In genomic region chr19:4760285-4760650, GRCh38 we compare ENCODE assay signal across 9 cellular contexts. TPM values are rescaled to one million over a fixed set of nuclear protein-coding genes. Genes with fewer than 3 reads are reported as not detected.
DNase-seq lines count a peak whose midpoint lies in the region; ATAC-seq and TF ChIP-seq lines count a peak whose summit lies in the region.
"Had no signal": no experiment of that assay in that cellular context is flagged by ENCODE, and none has a peak within 500 bp of the region (broad histone marks: within the 10 kb centered on the region; RNA-seq: fewer than 3 reads in every experiment).

No MANE protein-coding gene starts in this region.

- peak overlapping the region; percentile 13 for H3K27ac Mint-ChIP-seq in endothelial cell (ENCODE audit: unreplicated experiment)

- H3K4me1 ChIP-seq in DOHH2 (ENCODE audit: control insufficient read depth, low read length) (peaks cover 16% of the 10 kb centered on the region), OCI-LY7 (ENCODE audit: insufficient read depth, low read length, poor library complexity, severe bottlenecking) (peaks cover 5% of the 10 kb centered on the region), neuronal stem cell (ENCODE audit: control insufficient read depth in 2 of 2, insufficient read depth in 1 of 2, low read depth in 1 of 2, low read length in 2 of 2) (peaks cover 13 to 15% of the 10 kb centered on the region in 2 donors)

- WGBS in neuronal stem cell (ENCODE audit: extremely low coverage in 2 of 2, insufficient read length in 2 of 2, insufficient replicate concordance in 1 of 2), 2 donors = no CpG with 5 or more reads among the region's 10 CpGs

- H2BK5ac ChIP-seq in neuronal stem cell (ENCODE audit: low read length) = peak overlapping the region; percentile 66

- no peak for ATAC-seq in GM21717 (IDR thresholded peaks at IDR 0.05; ENCODE audit: unreplicated experiment)

- H2BK12ac ChIP-seq in neuronal stem cell (ENCODE audit: low read length) = no peak overlapping the region

- H4K20me1 ChIP-seq in DOHH2 (ENCODE audit: control insufficient read depth, insufficient read depth, low read depth, low read length) (no peaks in the 10 kb centered on the region), OCI-LY7 (ENCODE audit: insufficient read depth, low read length) (no peaks in the 10 kb centered on the region)

- H3K27me3 Mint-ChIP-seq in endothelial cell (ENCODE audit: unreplicated experiment) = peaks cover 7% of the 10 kb centered on the region

- H4K8ac ChIP-seq in neuronal stem cell (ENCODE audit: low read depth, low read length) = no peak overlapping the region

- CTCF ChIA-PET in OCI-LY7 (lab: Charles Lee; ENCODE audit: unreplicated experiment) = no interaction called here

- H3K9me3 Mint-ChIP-seq in endothelial cell (ENCODE audit: unreplicated experiment) = no peaks in the 10 kb centered on the region

- TF ChIP-seq CTCF in DOHH2 (IDR thresholded peaks at IDR 0.05; ENCODE audit: low read depth, low read length, poor library complexity, severe bottlenecking) (no peak), OCI-LY7 (conservative IDR thresholded peaks at IDR 0.05; ENCODE audit: low read length) (no peak), endothelial cell (IDR thresholded peaks at IDR 0.05; ENCODE audit: unreplicated experiment) (no peak)

- H3K9me2 ChIP-seq in DOHH2 (replicated peaks; ENCODE audit: control insufficient read depth, low read length) (no peaks in the 10 kb centered on the region), OCI-LY7 (ENCODE audit: insufficient read depth, low read length) (no peaks in the 10 kb centered on the region)

- H3K23ac ChIP-seq in neuronal stem cell (ENCODE audit: low read depth, low read length, poor library complexity) = no peak overlapping the region

- BruUV-seq in OCI-LY7 (replicated peaks; lab: Mats Ljungman, UMichigan) = no TSS peak

- H3K79me1 ChIP-seq in neuronal stem cell (ENCODE audit: low read depth, low read length) = no peaks in the 10 kb centered on the region

- H3K27me3 ChIP-seq in DOHH2 (ENCODE audit: control insufficient read depth, low read length) = 0 out of 2 replicates have a peak, but pooled peaks cover 5% of the 10 kb centered on the region
- H3K27me3 ChIP-seq in neuronal stem cell (ENCODE audit: control insufficient read depth in 3 of 3, insufficient read depth in 3 of 3, low read depth in 1 of 3, low read length in 3 of 3) = no peaks in the 10 kb centered on the region
- H3K27me3 ChIP-seq: body of pancreas had no signal

- no peaks in the 10 kb centered on the region for H3K9me3 ChIP-seq in DOHH2 (ENCODE audit: control insufficient read depth, insufficient read depth, low read length)
- no peaks in the 10 kb centered on the region for H3K9me3 ChIP-seq in OCI-LY7 (ENCODE audit: low read length)
- no peaks in the 10 kb centered on the region for H3K9me3 ChIP-seq in neuronal stem cell (replicated peaks in 1 of 2; ENCODE audit: control insufficient read depth in 2 of 2, insufficient read depth in 1 of 2, low read depth in 1 of 2, low read length in 2 of 2)
- H3K9me3 ChIP-seq: body of pancreas had no signal

- H3F3A ChIP-seq in DOHH2 (ENCODE audit: control insufficient read depth, insufficient read depth) = no peaks in the 10 kb centered on the region

- no peak overlapping the region for H3K27ac ChIP-seq in DOHH2 (ENCODE audit: low read depth, low read length)
- H3K27ac ChIP-seq in OCI-LY7 (ENCODE audit: low read depth, low read length, poor library complexity, severe bottlenecking) = no peak overlapping the region
- H3K27ac ChIP-seq in neuronal stem cell (replicated peaks; ENCODE audit: low read length) = peak overlapping the region; percentile 34

- POLR2A ChIA-PET in OCI-LY7 (lab: Charles Lee) = no interaction called here

- no peak overlapping the region for H4K91ac ChIP-seq in neuronal stem cell (ENCODE audit: low read depth, low read length, poor library complexity)

- peak overlapping the region; percentile 66 for H3K18ac ChIP-seq in neuronal stem cell (ENCODE audit: low read length)

- H2AK5ac ChIP-seq in neuronal stem cell (ENCODE audit: low read depth, low read length) = no peak overlapping the region

- H3K14ac ChIP-seq in neuronal stem cell (ENCODE audit: low read length) = no peak overlapping the region

- H3K4ac ChIP-seq in neuronal stem cell (ENCODE audit: low read length) = no peak overlapping the region

- H3K36me3 Mint-ChIP-seq in endothelial cell (ENCODE audit: low read depth, unreplicated experiment) = no peaks in the 10 kb centered on the region

- peak overlapping the region; percentile 51 for H3K4me3 Mint-ChIP-seq in endothelial cell (ENCODE audit: unreplicated experiment)

- H3K4me3 ChIP-seq in DOHH2 (ENCODE audit: low read length) (peak overlapping the region; percentile 72), OCI-LY7 (ENCODE audit: low read depth, low read length, poor library complexity, severe bottlenecking) (peak overlapping the region; percentile 30), neuronal stem cell (ENCODE audit: low read length in 2 of 2) (peak overlapping the region in 1 of 2 donors; percentile 48)
- H3K4me3 ChIP-seq: body of pancreas had no signal

- peak overlapping the region; percentile 70 for H2BK15ac ChIP-seq in neuronal stem cell (ENCODE audit: low read length)

- DNase-seq in OCI-LY7 (ENCODE audit: low spot score) = no peak
- DNase-seq in endothelial cell (ENCODE audit: low spot score) = no peak
- DNase-seq in neuronal stem cell (ENCODE audit: low spot score) = no peak
- DNase-seq in NCI-H345 treated with DMSO at 0.1 percent for 48 hours (lab: John Stamatoyannopoulos, UW; ENCODE audit: unreplicated experiment) = no peak
- DNase-seq in LoVo (ENCODE audit: low spot score) = no peak
- no peak for DNase-seq in COLO829 (ENCODE audit: low spot score)

- no peak overlapping the region for H2BK120ac ChIP-seq in neuronal stem cell (ENCODE audit: low read depth, low read length)

- H3K79me2 ChIP-seq in DOHH2 (ENCODE audit: control insufficient read depth, low read length) (no peaks in the 10 kb centered on the region), OCI-LY7 (ENCODE audit: insufficient read depth, low read depth, low read length) (no peaks in the 10 kb centered on the region)

- H3K4me2 ChIP-seq in DOHH2 (ENCODE audit: low read length) (peak overlapping the region; percentile 91), OCI-LY7 (ENCODE audit: low read length) (peak overlapping the region; percentile 57), neuronal stem cell (ENCODE audit: insufficient read depth, low read length, poor library complexity, severe bottlenecking) (no peak overlapping the region)

- H2AFZ ChIP-seq in OCI-LY7 (ENCODE audit: low read length) = no peak overlapping the region
- peak overlapping the region; percentile 90 for H2AFZ ChIP-seq in neuronal stem cell (ENCODE audit: low read length)

- no peak overlapping the region for H3K9ac ChIP-seq in neuronal stem cell (ENCODE audit: low read depth, low read length, poor library complexity)

- intact Hi-C loops in OCI-LY7 (cut with micrococcal nuclease; ENCODE audit: unreplicated experiment) = no loop called here

- H3K36me3 ChIP-seq in DOHH2 (ENCODE audit: control insufficient read depth, low read length) = no peaks in the 10 kb centered on the region
- no peaks in the 10 kb centered on the region for H3K36me3 ChIP-seq in OCI-LY7 (ENCODE audit: insufficient read depth, low read length)
- no peaks in the 10 kb centered on the region for H3K36me3 ChIP-seq in neuronal stem cell (replicated peaks in 1 of 2; ENCODE audit: control insufficient read depth in 2 of 2, insufficient read depth in 2 of 2, low read length in 2 of 2)

- H3K4me1 Mint-ChIP-seq in endothelial cell (ENCODE audit: unreplicated experiment) = no peaks in the 10 kb centered on the region

RNA-seq across cellular contexts. Expression of gene FEM1A, which starts 31.3 kb away (rescaled TPM):
- 11.5 and 17.5 TPM in 2 replicates for total RNA-seq in OCI-LY7 (2014; rRNA removed; shearing (Covaris generic))
- total RNA-seq in OCI-LY7 (2022) = 14.3 and 15.8 TPM in 2 replicates
- 12.0 TPM for total RNA-seq in endothelial cell (ENCODE audit: unreplicated experiment)
- polyA plus RNA-seq in neuronal stem cell (2013, experiment 1 of 2) = 5.5 TPM
- 5.6 TPM for polyA plus RNA-seq in neuronal stem cell (2013, experiment 2 of 2)

RNA-seq across cellular contexts. Expression of gene DPP9, which starts 36.6 kb away (rescaled TPM):
- 25.5 and 40.2 TPM in 2 replicates for total RNA-seq in OCI-LY7 (2014; rRNA removed; shearing (Covaris generic))
- 56.7 and 63.8 TPM in 2 replicates for total RNA-seq in OCI-LY7 (2022)
- 63.3 TPM for total RNA-seq in endothelial cell (ENCODE audit: unreplicated experiment)
- 12.1 TPM for polyA plus RNA-seq in neuronal stem cell (2013, experiment 1 of 2)
- polyA plus RNA-seq in neuronal stem cell (2013, experiment 2 of 2) = 12.4 TPM
